ENCODE assay signal across 17 cellular contexts in genomic region chr10:77857272-77857671, GRCh38.
DNase-seq lines count a peak whose midpoint lies in the region; ATAC-seq and TF ChIP-seq lines count a peak whose summit lies in the region.
"Had no signal": no experiment of that assay in that cellular context is flagged by ENCODE, and none has a peak within 500 bp of the region (broad histone marks: within the 10 kb centered on the region; RNA-seq: fewer than 3 reads in every experiment).

No MANE protein-coding gene starts in this region.

- ATAC-seq in PC-3 = peak; percentile 4
- ATAC-seq in activated T-helper 17 cell treated with anti-CD3 and anti-CD28 coated beads, Interleukin-2, amount 50 U/mL, for 72 hours (replicated peaks) = no peak
- ATAC-seq: T-cell had no signal

- no peak overlapping the region for H3K4me2 ChIP-seq in PC-3 (ENCODE audit: low read length)
- H3K4me2 ChIP-seq in trophoblast cell (ENCODE audit: low read length) = peak overlapping the region; percentile 42

- intact Hi-C loops in PC-3 (cut with micrococcal nuclease) = no loop called here
- intact Hi-C loops in colonic mucosa (cut with DNase I) = no loop called here
- intact Hi-C loops in vagina (cut with DNase I) = loop anchor here (10.0 kb wide), 1 partner anchor 168 kb away; the partner anchor contains the start of gene POLR3A

- TF ChIP-seq CTCF in PC-3 (conservative IDR thresholded peaks at IDR 0.05; ENCODE audit: low read depth, low read length) = no peak
- no peak for TF ChIP-seq CTCF in fibroblast of villous mesenchyme (IDR thresholded peaks at IDR 0.05; ENCODE audit: insufficient read depth, low read depth, low read length)
- TF ChIP-seq CTCF in colonic mucosa (IDR thresholded peaks at IDR 0.05) = no peak
- no peak for TF ChIP-seq CTCF in vagina (IDR thresholded peaks at IDR 0.05)

- H2BK5ac ChIP-seq in trophoblast cell (ENCODE audit: low read depth, low read length, poor library complexity) = peak overlapping the region; percentile 75

- no peaks in the 10 kb centered on the region for H3K9me3 ChIP-seq in PC-3 (ENCODE audit: low read length)
- peaks cover 2% of the 10 kb centered on the region for H3K9me3 ChIP-seq in trophoblast cell (ENCODE audit: insufficient read depth, low read depth, low read length)
- H3K9me3 ChIP-seq in colonic mucosa = no peaks in the 10 kb centered on the region
- H3K9me3 ChIP-seq in vagina = no peaks in the 10 kb centered on the region
- H3K9me3 ChIP-seq: MG63, ovary, Peyer's patch had no signal

- H3K4ac ChIP-seq in trophoblast cell (ENCODE audit: low read depth, low read length) = peak overlapping the region; percentile 16

- H3K27me3 Mint-ChIP-seq in activated T-helper 17 cell treated with anti-CD3 and anti-CD28 coated beads, Interleukin-2, amount 50 U/mL, for 72 hours = no peaks in the 10 kb centered on the region
- H3K27me3 Mint-ChIP-seq: T-cell had no signal

- peaks cover 8% of the 10 kb centered on the region; the same call in 1 of the 2 replicates for H4K20me1 ChIP-seq in PC-3 (ENCODE audit: low read length)

- H3K14ac ChIP-seq in trophoblast cell (ENCODE audit: low read length) = peak overlapping the region; percentile 69

- no peak overlapping the region for H3K27ac Mint-ChIP-seq in activated T-helper 17 cell treated with anti-CD3 and anti-CD28 coated beads, Interleukin-2, amount 50 U/mL, for 72 hours
- H3K27ac Mint-ChIP-seq: T-cell had no signal

- no peak overlapping the region for H3K4me3 ChIP-seq in PC-3 (ENCODE audit: low read length)
- no peak overlapping the region for H3K4me3 ChIP-seq in fibroblast of villous mesenchyme (ENCODE audit: low read depth, low read length)
- no peak overlapping the region for H3K4me3 ChIP-seq in trophoblast cell (ENCODE audit: low read depth, low read length)
- no peak overlapping the region for H3K4me3 ChIP-seq in colonic mucosa
- H3K4me3 ChIP-seq in vagina = no peak overlapping the region
- H3K4me3 ChIP-seq: MG63, ovary, Peyer's patch had no signal

- peak overlapping the region; percentile 82 for H2AK5ac ChIP-seq in trophoblast cell (ENCODE audit: low read length)

- TF ChIP-seq POLR2A in vagina (IDR thresholded peaks at IDR 0.05) = no peak

- no peaks in the 10 kb centered on the region for H3K36me3 Mint-ChIP-seq in activated T-helper 17 cell treated with anti-CD3 and anti-CD28 coated beads, Interleukin-2, amount 50 U/mL, for 72 hours (ENCODE audit: low read depth)
- H3K36me3 Mint-ChIP-seq: T-cell had no signal

- H3K27me3 ChIP-seq in PC-3 (ENCODE audit: low read length) (no peaks in the 10 kb centered on the region), trophoblast cell (ENCODE audit: insufficient read depth, low read length) (no peaks in the 10 kb centered on the region), colonic mucosa (no peaks in the 10 kb centered on the region), vagina (no peaks in the 10 kb centered on the region)
- H3K27me3 ChIP-seq: MG63, ovary, Peyer's patch had no signal

- H3K36me3 ChIP-seq in PC-3 (ENCODE audit: low read depth, low read length) = peaks cover 29% of the 10 kb centered on the region
- peaks cover 21 to 27% of the 10 kb centered on the region in 2 experiments for H3K36me3 ChIP-seq in trophoblast cell (ENCODE audit: control insufficient read depth in 1 of 2, insufficient read depth in 2 of 2, low read length in 2 of 2)
- H3K36me3 ChIP-seq in colonic mucosa = no peaks in the 10 kb centered on the region
- peaks cover 0 to 17% of the 10 kb centered on the region in 2 donors for H3K36me3 ChIP-seq in vagina
- H3K36me3 ChIP-seq: ovary had no signal

- no peaks in the 10 kb centered on the region for H3K9me3 Mint-ChIP-seq in activated T-helper 17 cell treated with anti-CD3 and anti-CD28 coated beads, Interleukin-2, amount 50 U/mL, for 72 hours
- H3K9me3 Mint-ChIP-seq: T-cell had no signal

- H3K18ac ChIP-seq in trophoblast cell (ENCODE audit: low read length) = peak overlapping the region; percentile 70

- H3K4me3 Mint-ChIP-seq in activated T-helper 17 cell treated with anti-CD3 and anti-CD28 coated beads, Interleukin-2, amount 50 U/mL, for 72 hours = no peak overlapping the region
- H3K4me3 Mint-ChIP-seq: T-cell had no signal

- H3K9ac ChIP-seq in PC-3 (ENCODE audit: low read length) (no peak overlapping the region), trophoblast cell (ENCODE audit: low read length) (no peak overlapping the region), colonic mucosa (ENCODE audit: low read depth in 2 of 2, low read length in 2 of 2) (no peak overlapping the region)

- peaks cover 6% of the 10 kb centered on the region; the same call in 1 of the 2 replicates for H3K4me1 ChIP-seq in PC-3 (ENCODE audit: insufficient read depth, low read length)
- peaks cover 27 to 41% of the 10 kb centered on the region in 2 experiments for H3K4me1 ChIP-seq in trophoblast cell (ENCODE audit: control insufficient read depth in 1 of 2, insufficient read depth in 2 of 2, low read length in 2 of 2)
- H3K4me1 ChIP-seq in colonic mucosa = no peaks in the 10 kb centered on the region
- H3K4me1 ChIP-seq in vagina = peaks cover 42% of the 10 kb centered on the region
- H3K4me1 ChIP-seq: Peyer's patch had no signal

- H2AFZ ChIP-seq in PC-3 (ENCODE audit: low read length) (no peak overlapping the region), trophoblast cell (ENCODE audit: insufficient read depth, low read length, poor library complexity) (no peak overlapping the region)

- H4K8ac ChIP-seq in trophoblast cell (ENCODE audit: low read depth, low read length) = peak overlapping the region; percentile 52

- H4K91ac ChIP-seq in trophoblast cell (ENCODE audit: low read depth, low read length) = peak overlapping the region; percentile 71

- H2BK120ac ChIP-seq in trophoblast cell (ENCODE audit: insufficient read depth, low read length, poor library complexity) = peak overlapping the region; percentile 85

- H3K9me2 ChIP-seq in PC-3 (replicated peaks; ENCODE audit: low read length) = no peaks in the 10 kb centered on the region

- no CpG with 5 or more reads among the region's 11 CpGs for WGBS in trophoblast cell (ENCODE audit: extremely low coverage, insufficient coverage, insufficient read length)

- H3K79me2 ChIP-seq in PC-3 (ENCODE audit: low read length) = peaks cover 14% of the 10 kb centered on the region
- peaks cover 13% of the 10 kb centered on the region for H3K79me2 ChIP-seq in trophoblast cell (ENCODE audit: control insufficient read depth, insufficient read depth, low read length, poor library complexity)

- H4K12ac ChIP-seq in trophoblast cell (ENCODE audit: low read depth, low read length) = no peak overlapping the region

- H3K27ac ChIP-seq in PC-3 (ENCODE audit: low read length) = no peak overlapping the region
- H3K27ac ChIP-seq in trophoblast cell (ENCODE audit: low read depth, low read length) = peak overlapping the region; percentile 58
- no peak overlapping the region for H3K27ac ChIP-seq in colonic mucosa
- no peak overlapping the region for H3K27ac ChIP-seq in vagina
- H3K27ac ChIP-seq: ovary, Peyer's patch had no signal

- no peaks in the 10 kb centered on the region for H3F3A ChIP-seq in PC-3 (ENCODE audit: low read length, unreplicated experiment)

- H3K79me1 ChIP-seq in trophoblast cell (ENCODE audit: low read length) = peaks cover 28% of the 10 kb centered on the region

- H3K23ac ChIP-seq in trophoblast cell (ENCODE audit: low read length) = no peak overlapping the region

- POLR2A ChIA-PET in PC-3 (lab: Charles Lee; ENCODE audit: unreplicated experiment) = no interaction called here

- H3K4me1 Mint-ChIP-seq in activated T-helper 17 cell treated with anti-CD3 and anti-CD28 coated beads, Interleukin-2, amount 50 U/mL, for 72 hours = no peaks in the 10 kb centered on the region
- H3K4me1 Mint-ChIP-seq: T-cell had no signal

- DNase-seq in ELF-1 (ENCODE audit: low read depth, low spot score) (peak; percentile 90), PC-3 (peak; percentile 70), fibroblast of villous mesenchyme (ENCODE audit: low read depth) (peak; percentile 41), trophoblast cell (peak; percentile 98 to 99), colonic mucosa (no peak), COLO668 (lab: John Stamatoyannopoulos, UW; ENCODE audit: unreplicated experiment) (no peak), vagina (ENCODE audit: extremely low spot score in 2 of 2) (no peak)
- DNase-seq: activated effector memory CD4-positive, alpha-beta T cell treated with Interleukin-2 at 50 U/mL for 16 hours; DMS53; MG63; NCI-H2029; NCI-H526 treated with DMSO at 0.1 percent for 48 hours; Peyer's patch; stimulated activated CD4-positive, alpha-beta T cell treated with anti-CD3 and anti-CD28 coated beads, Interleukin-15, amount 100 ng/mL, for 24 hours; T-cell had no signal

- H2BK12ac ChIP-seq in trophoblast cell (ENCODE audit: low read length) = peak overlapping the region; percentile 74

- BruUV-seq in PC-3 (replicated peaks; lab: Mats Ljungman, UMichigan) = no TSS peak

- CTCF ChIA-PET in PC-3 (lab: Charles Lee) = no interaction called here

Comparison
In these comparisons a context has a peak if more than half of its experiments do, and no peak if none do; other contexts are left out.
1. DNase-seq: peak in ELF-1 (single experiment), PC-3 (single experiment), fibroblast of villous mesenchyme (single experiment) and trophoblast cell (2 of 2); none in colonic mucosa (single experiment), COLO668 (single experiment) and vagina (0 of 2).